In the genomic region with DNA sequence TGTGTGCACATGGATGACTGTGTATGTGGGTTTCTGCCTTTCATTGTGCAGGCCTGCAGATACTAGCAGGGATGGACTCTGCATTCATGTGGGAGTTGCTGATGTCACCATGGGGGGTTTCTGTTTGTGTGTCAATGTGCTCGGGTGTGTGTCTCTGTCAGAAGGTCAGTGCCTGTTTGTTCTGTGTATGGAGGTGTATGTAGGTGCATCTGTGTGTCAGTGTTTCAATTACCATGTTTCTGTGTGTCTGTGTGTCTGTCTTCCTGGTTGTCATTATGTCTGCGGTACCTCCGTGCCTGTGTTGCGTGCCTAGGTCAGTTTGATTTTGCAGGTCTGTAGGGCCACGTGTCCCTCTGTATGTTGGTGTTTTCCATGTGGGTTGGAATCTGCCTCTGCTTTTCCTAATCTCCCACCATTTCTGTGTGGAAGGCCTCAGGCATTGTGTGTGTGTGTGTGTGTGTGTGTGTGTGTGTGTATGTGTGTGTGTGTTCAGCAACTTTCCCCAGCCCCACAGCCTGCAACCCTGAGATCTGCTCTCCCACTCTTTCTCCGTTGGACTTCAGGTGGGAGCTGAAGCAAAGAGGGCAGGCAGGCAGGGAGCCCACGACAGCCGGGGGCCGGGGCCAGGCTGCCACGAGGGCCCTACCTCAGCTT, we compare ENCODE assay signal across 8 cellular contexts. TPM values are rescaled to one million over a fixed set of nuclear protein-coding genes. Genes with fewer than 3 reads are reported as not detected.
DNase-seq lines count a peak whose midpoint lies in the region; ATAC-seq and TF ChIP-seq lines count a peak whose summit lies in the region.

No MANE protein-coding gene starts in this region.

- peak overlapping the region; percentile 76 for H3K9ac ChIP-seq in HCT116 (ENCODE audit: low read length)

- TF ChIP-seq RAD21 in HCT116 (IDR thresholded peaks at IDR 0.05; ENCODE audit: low read depth) = no peak

- peak overlapping the region; percentile 57 for H3K27ac ChIP-seq in AG04450 (ENCODE audit: low read depth, low read length)
- H3K27ac ChIP-seq in HCT116 (ENCODE audit: low read depth, low read length) = peak overlapping the region; percentile 89
- peak overlapping the region; percentile 66 for H3K27ac ChIP-seq in mesodermal cell (ENCODE audit: low read depth, low read length, severe bottlenecking)

- H3K27me3 Mint-ChIP-seq in activated naive CD8-positive, alpha-beta T cell = no peaks in the 10 kb centered on the region

- TF ChIP-seq CTCF in AG04450 (IDR thresholded peaks at IDR 0.05; ENCODE audit: low read depth, low read length) (no peak), HCT116 (IDR thresholded peaks at IDR 0.05 in 2 of 3, conservative IDR thresholded peaks at IDR 0.05 in 1 of 3; ENCODE audit: borderline replicate concordance in 1 of 3, insufficient read depth in 1 of 3, low read depth in 2 of 3, low read length in 2 of 3) (no peak), omental fat pad (IDR thresholded peaks at IDR 0.05) (no peak)

- peak overlapping the region; percentile 84 for H3K4me2 ChIP-seq in HCT116 (ENCODE audit: low read length)

- H3K4me1 ChIP-seq in HCT116 (ENCODE audit: control insufficient read depth in 1 of 2, insufficient read depth in 2 of 2, low read length in 2 of 2) (peaks cover 40 to 80% of the 10 kb centered on the region in 2 experiments), mesodermal cell (ENCODE audit: control insufficient read depth, insufficient read depth, low read length, poor library complexity, severe bottlenecking) (peaks cover 73% of the 10 kb centered on the region)

- H3K36me3 ChIP-seq in HCT116 (ENCODE audit: control insufficient read depth in 1 of 2, insufficient read depth in 2 of 2, low read length in 2 of 2) (no peaks in the 10 kb centered on the region), mesodermal cell (ENCODE audit: control insufficient read depth, insufficient read depth, low read length) (no peaks in the 10 kb centered on the region)

- H3K4me1 Mint-ChIP-seq in activated naive CD8-positive, alpha-beta T cell (ENCODE audit: low read depth) = peaks cover 62% of the 10 kb centered on the region

- no peaks in the 10 kb centered on the region for H3K36me3 Mint-ChIP-seq in activated naive CD8-positive, alpha-beta T cell

- H4K20me1 ChIP-seq in HCT116 (ENCODE audit: insufficient read depth) = no peaks in the 10 kb centered on the region

- BruUV-seq in HCT116 (replicated peaks; lab: Mats Ljungman, UMichigan) = no TSS peak

- H3K9me3 ChIP-seq in AG04450 (ENCODE audit: control insufficient read depth, insufficient read depth, low read length) (no peaks in the 10 kb centered on the region; the same call in 1 of the 2 replicates), HCT116 (ENCODE audit: control insufficient read depth in 1 of 2, insufficient read depth in 1 of 2, low read depth in 1 of 2, low read length in 2 of 2) (no peaks in the 10 kb centered on the region), mesodermal cell (ENCODE audit: control insufficient read depth, low read length) (no peaks in the 10 kb centered on the region)

- RAD21 ChIA-PET in HCT116 (lab: Charles Lee; ENCODE audit: low non-redundant PET in 1 of 2, low total read pairs in 2 of 2, uncharacterized antibody in 2 of 2, unreplicated experiment in 2 of 2) = interaction anchor here in 1 of 2 experiments (1.0 kb wide), 1 partner anchor 30 kb away, joined by 3 read pairs; no protein-coding TSS in a partner anchor

- peak overlapping the region; percentile 77 for H3K4me3 Mint-ChIP-seq in activated naive CD8-positive, alpha-beta T cell

- DNase-seq in AG04450 (ENCODE audit: low read depth, low spot score) = no peak
- DNase-seq in HCT116 (ENCODE audit: low read depth, low spot score) = no peak
- DNase-seq in left colon = no peak
- DNase-seq in omental fat pad (ENCODE audit: low spot score) = no peak
- no peak for DNase-seq in GM19238 (ENCODE audit: insufficient read length, low spot score)

- no peaks in the 10 kb centered on the region for H3K9me3 Mint-ChIP-seq in activated naive CD8-positive, alpha-beta T cell (ENCODE audit: low read depth)

- H3K79me2 ChIP-seq in HCT116 (ENCODE audit: insufficient read depth, low read length) = no peaks in the 10 kb centered on the region

- no peaks in the 10 kb centered on the region for H3K27me3 ChIP-seq in AG04450 (ENCODE audit: control insufficient read depth, insufficient read depth, low read length)
- H3K27me3 ChIP-seq in HCT116 (ENCODE audit: insufficient read depth, low read length) = no peaks in the 10 kb centered on the region

- CTCF ChIA-PET in AG04450 (lab: Charles Lee) (interaction anchor here (0.6 to 2.3 kb wide), 3 partner anchors 30 to 40 kb away, joined by 4 to 12 read pairs (median 4); no protein-coding TSS in a partner anchor), HCT116 (lab: Charles Lee) (no interaction called here)

- POLR2A ChIA-PET in AG04450 (lab: Yijun Ruan, JAX) (interaction anchor here (0.6 to 1.4 kb wide), 4 partner anchors 11 to 43 kb away, joined by 3 read pairs; a partner anchor contains a TSS), HCT116 (lab: Charles Lee) (interaction anchor here (0.6 kb wide), 2 partner anchors 217 to 533 kb away, joined by 3 read pairs; a partner anchor contains a TSS)

- 11 to 12% methylated on average over 5 to 6 of the region's 10 CpGs for WGBS in mesodermal cell (ENCODE audit: insufficient coverage in 2 of 2), 2 experiments

- peak overlapping the region; percentile 20; the same call in 1 of the 2 replicates for H3K4me3 ChIP-seq in AG04450 (ENCODE audit: low read depth, low read length)
- H3K4me3 ChIP-seq in HCT116 (replicated peaks in 1 of 2; ENCODE audit: low read depth in 1 of 2, low read length in 2 of 2) = 0 out of 4 replicates have a peak overlapping the region, but pooled peaks of 1 of the 2 experiments have one; percentile 59
- H3K4me3 ChIP-seq in mesodermal cell (ENCODE audit: extremely low read depth, insufficient read depth, low read length, poor library complexity, severe bottlenecking) = no peak overlapping the region

- H2AFZ ChIP-seq in HCT116 (ENCODE audit: low read depth, low read length, poor library complexity, severe bottlenecking) = no peak overlapping the region

- no peaks in the 10 kb centered on the region for H3K9me2 ChIP-seq in HCT116 (ENCODE audit: insufficient read depth)

- peak overlapping the region; percentile 88 for H3K27ac Mint-ChIP-seq in activated naive CD8-positive, alpha-beta T cell

- no peak for ATAC-seq in HCT116
- ATAC-seq in GM19351 (IDR thresholded peaks at IDR 0.05; ENCODE audit: unreplicated experiment) = no peak
- no peak for ATAC-seq in left colon
- no peak for ATAC-seq in omental fat pad (ENCODE audit: low FRiP score)

- no peak for TF ChIP-seq POLR2A in HCT116 (IDR thresholded peaks at IDR 0.05; ENCODE audit: borderline replicate concordance, extremely low read depth, insufficient read depth, insufficient read length)

- intact Hi-C loops in HCT116 (cut with micrococcal nuclease) (no loop called here), left colon (cut with DNase I, micrococcal nuclease) (no loop called here)

TF ChIP-seq in HCT116, 20 proteins besides CTCF, POLR2A, EP300 and RAD21:
- no peak for TF ChIP-seq JUND (IDR thresholded peaks at IDR 0.05)
- TF ChIP-seq, protein P1, sequence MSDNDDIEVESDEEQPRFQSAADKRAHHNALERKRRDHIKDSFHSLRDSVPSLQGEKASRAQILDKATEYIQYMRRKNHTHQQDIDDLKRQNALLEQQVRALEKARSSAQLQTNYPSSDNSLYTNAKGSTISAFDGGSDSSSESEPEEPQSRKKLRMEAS (IDR thresholded peaks at IDR 0.05) = no peak
- no peak for TF ChIP-seq ZFX (IDR thresholded peaks at IDR 0.05)
- TF ChIP-seq SIN3A (IDR thresholded peaks at IDR 0.05; ENCODE audit: low read depth) = no peak
- no peak for TF ChIP-seq SRF (IDR thresholded peaks at IDR 0.05; ENCODE audit: low read depth)
- no peak for TF ChIP-seq ZNF274 (IDR thresholded peaks at IDR 0.05; ENCODE audit: low read depth, low read length)

RNA-seq across cellular contexts. Expression of a gene that starts 36.7 kb away (rescaled TPM):
- 54.8 and 62.7 TPM in 2 replicates for polyA plus RNA-seq in AG04450 (2011; rRNA removed)
- polyA minus RNA-seq in AG04450 (2011; rRNA and poly(A)+ RNA removed) = 50.8 and 57.3 TPM in 2 replicates
- total RNA-seq in HCT116 (2021; ENCODE audit: unreplicated experiment) = 111 TPM
- polyA plus RNA-seq in HCT116 (2012) = 78.7 and 84.7 TPM in 2 replicates
- polyA plus RNA-seq in mesodermal cell (2013, experiment 1 of 2) = 98.9 TPM
- polyA plus RNA-seq in mesodermal cell (2013, experiment 2 of 2) = 92.9 TPM
- 100 to 1,000 TPM in 1 of 2 donors, 10 to 100 TPM in 1; 97.7 to 144 TPM for total RNA-seq in left colon
- 10 to 100 TPM; 43.4 to 87.8 (median 60.5) TPM for total RNA-seq in omental fat pad
